In the genomic region with DNA sequence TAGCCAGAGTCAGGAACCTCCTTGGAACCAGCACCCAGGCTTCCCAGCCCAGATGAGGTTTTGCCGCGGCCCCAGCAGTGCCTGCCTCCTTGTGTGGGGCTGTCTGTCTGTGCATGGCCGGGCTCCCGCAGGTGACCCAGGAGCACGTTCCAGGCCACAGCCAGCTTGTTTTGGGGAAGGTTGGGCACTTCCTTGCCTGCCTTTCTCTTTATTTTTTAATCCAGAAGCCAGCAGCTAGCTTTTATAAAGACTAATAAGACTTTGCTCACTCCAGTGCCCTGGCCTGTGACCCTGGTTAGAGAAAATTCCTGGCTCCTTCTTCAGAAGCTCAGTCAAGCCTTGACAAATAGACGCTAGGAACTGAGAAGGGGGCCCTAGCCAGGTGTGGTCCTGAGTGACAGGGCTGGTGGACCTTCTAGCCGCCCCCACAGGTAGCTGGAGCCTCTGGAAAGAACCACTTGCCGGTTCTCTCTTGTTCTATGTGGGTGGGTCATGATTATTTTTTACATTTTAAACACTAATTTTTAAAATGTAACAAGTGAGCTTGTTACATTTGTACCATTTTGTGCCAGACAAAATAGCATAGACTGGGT, we compare ENCODE assay signal across 8 cellular contexts. TPM values are rescaled to one million over a fixed set of nuclear protein-coding genes. Genes with fewer than 3 reads are reported as not detected.
DNase-seq lines count a peak whose midpoint lies in the region; ATAC-seq lines count a peak whose summit lies in the region.

No MANE protein-coding gene starts in this region.

- H3K4me1 ChIP-seq in BLaER1 treated with 17β-estradiol and CSF1 and Interleukin-3, amounts not matched to agents 10 nM and 100 nM, result peaks cover 41 to 73% (median 63%) of the 10 kb centered on the region in 10 experiments
- H3K4me1 ChIP-seq in HUES6 (ENCODE audit: control insufficient read depth, insufficient read depth, low read length), result peaks cover 7% of the 10 kb centered on the region
- peaks cover 5 to 10% of the 10 kb centered on the region in 2 donors for H3K4me1 ChIP-seq in naive thymus-derived CD4-positive, alpha-beta T cell (ENCODE audit: control insufficient read depth in 2 of 2, insufficient read depth in 2 of 2, low read length in 2 of 2)

- H3K27me3 Mint-ChIP-seq in naive thymus-derived CD4-positive, alpha-beta T cell, result no peaks in the 10 kb centered on the region

- peak overlapping the region; percentile 76 to 93 (median 88) for H3K4me3 ChIP-seq in BLaER1 treated with 17β-estradiol and CSF1 and Interleukin-3, amounts not matched to agents 10 nM and 100 nM
- H3K4me3 ChIP-seq in HUES6 (ENCODE audit: low read depth, low read length), result peak overlapping the region; percentile 87
- peak overlapping the region; percentile 81 for H3K4me3 ChIP-seq in naive thymus-derived CD4-positive, alpha-beta T cell (ENCODE audit: low read length)

- peak overlapping the region; percentile 79 to 97 (median 93) for H3K4me2 ChIP-seq in BLaER1 treated with 17β-estradiol and CSF1 and Interleukin-3, amounts not matched to agents 10 nM and 100 nM

- peaks cover 4 to 20% (median 13%) of the 10 kb centered on the region in 5 donors for H3K36me3 Mint-ChIP-seq in naive thymus-derived CD4-positive, alpha-beta T cell

- no peaks in the 10 kb centered on the region for H3K9me3 Mint-ChIP-seq in naive thymus-derived CD4-positive, alpha-beta T cell

- H3K27me3 ChIP-seq in BLaER1 treated with 17β-estradiol and CSF1 and Interleukin-3, amounts not matched to agents 10 nM and 100 nM, result no peaks in the 10 kb centered on the region
- no peaks in the 10 kb centered on the region for H3K27me3 ChIP-seq in HUES6 (ENCODE audit: control insufficient read depth, insufficient read depth, low read length)
- no peaks in the 10 kb centered on the region for H3K27me3 ChIP-seq in naive thymus-derived CD4-positive, alpha-beta T cell (ENCODE audit: control insufficient read depth in 2 of 2, insufficient read depth in 2 of 2, low read length in 2 of 2)

- H3K4me1 Mint-ChIP-seq in naive thymus-derived CD4-positive, alpha-beta T cell, result peaks cover 27 to 54% (median 39%) of the 10 kb centered on the region in 7 donors

- H3K9me3 ChIP-seq in BLaER1 treated with 17β-estradiol and CSF1 and Interleukin-3, amounts not matched to agents 10 nM and 100 nM (replicated peaks in 1 of 11), result no peaks in the 10 kb centered on the region
- H3K9me3 ChIP-seq in HUES6 (ENCODE audit: control insufficient read depth, insufficient read depth, low read depth, low read length), result no peaks in the 10 kb centered on the region
- H3K9me3 ChIP-seq in naive thymus-derived CD4-positive, alpha-beta T cell (ENCODE audit: control insufficient read depth in 2 of 3, low read length in 3 of 3), result no peaks in the 10 kb centered on the region

- DNase-seq in caudate nucleus (lab: John Stamatoyannopoulos, UW) (no peak), DMS114 treated with DMSO at 0.1 percent for 48 hours (lab: John Stamatoyannopoulos, UW; ENCODE audit: unreplicated experiment) (no peak), kidney tubule cell (ENCODE audit: low spot score) (no peak), occipital lobe (lab: John Stamatoyannopoulos, UW) (no peak)
- DNase-seq in naive thymus-derived CD4-positive, alpha-beta T cell, result peak in 1 of 9 donors; percentile 31

- H4K20me1 ChIP-seq in BLaER1 treated with 17β-estradiol and CSF1 and Interleukin-3, amounts not matched to agents 10 nM and 100 nM, result peaks cover 0 to 18% (median 8%) of the 10 kb centered on the region in 11 experiments; a peak in 8 of 22 replicates

- CTCF ChIA-PET in naive thymus-derived CD4-positive, alpha-beta T cell (lab: Charles Lee), result interaction anchor here (0.6 to 2.4 kb wide), 7 partner anchors 11 to 1137 kb away, joined by 3 to 7 read pairs (median 4); no protein-coding TSS in a partner anchor

- ATAC-seq in naive thymus-derived CD4-positive, alpha-beta T cell, result no peak
- ATAC-seq in GM21367 (IDR thresholded peaks at IDR 0.05; ENCODE audit: unreplicated experiment), result no peak

- peak overlapping the region; percentile 55 to 96 (median 92); a peak in 21 of 22 replicates for H3K27ac ChIP-seq in BLaER1 treated with 17β-estradiol and CSF1 and Interleukin-3, amounts not matched to agents 10 nM and 100 nM
- H3K27ac ChIP-seq in HUES6 (ENCODE audit: low read depth, low read length) (no peak overlapping the region), caudate nucleus (ENCODE audit: low read depth, low read length) (peak overlapping the region; percentile 90)
- H3K27ac ChIP-seq in naive thymus-derived CD4-positive, alpha-beta T cell (ENCODE audit: low read depth, low read length), result peak overlapping the region; percentile 62

- peaks cover 23 to 29% (median 26%) of the 10 kb centered on the region in 11 experiments for H3K36me3 ChIP-seq in BLaER1 treated with 17β-estradiol and CSF1 and Interleukin-3, amounts not matched to agents 10 nM and 100 nM
- H3K36me3 ChIP-seq in HUES6 (ENCODE audit: control insufficient read depth, insufficient read depth, low read length), result peaks cover 19% of the 10 kb centered on the region
- H3K36me3 ChIP-seq in naive thymus-derived CD4-positive, alpha-beta T cell (ENCODE audit: control insufficient read depth in 2 of 3, insufficient read depth in 3 of 3, low read length in 3 of 3), result peaks cover 0 to 4% (median 0%) of the 10 kb centered on the region in 3 experiments

- peak overlapping the region; percentile 70 to 94 (median 85) for H3K27ac Mint-ChIP-seq in naive thymus-derived CD4-positive, alpha-beta T cell

- peak overlapping the region; percentile 85 to 97 (median 94) for H3K4me3 Mint-ChIP-seq in naive thymus-derived CD4-positive, alpha-beta T cell

- POLR2A ChIA-PET in naive thymus-derived CD4-positive, alpha-beta T cell (lab: Charles Lee), result interaction anchor here (0.6 to 1.3 kb wide), 4 partner anchors 57 to 435 kb away, joined by 3 read pairs; no protein-coding TSS in a partner anchor

- H3K9ac ChIP-seq in BLaER1 treated with 17β-estradiol and CSF1 and Interleukin-3, amounts not matched to agents 10 nM and 100 nM, result peak overlapping the region; percentile 84 to 96 (median 93)
- peak overlapping the region; percentile 77 for H3K9ac ChIP-seq in HUES6 (ENCODE audit: low read length)

- intact Hi-C loops in naive thymus-derived CD4-positive, alpha-beta T cell (cut with micrococcal nuclease), result loop anchor here (1.0 to 10.0 kb wide), 9 partner anchors 57 to 1035 kb away; a partner anchor contains a TSS

RNA-seq across cellular contexts. Expression of a gene that starts 0.8 kb away (rescaled TPM):
- 1 to 10 TPM; 3.5 to 7.2 (median 5.1) TPM for total RNA-seq in naive thymus-derived CD4-positive, alpha-beta T cell
- 10 to 100 TPM in 1 of 2 donors, 1 to 10 TPM in 1; 4.8 to 11.2 TPM for polyA plus RNA-seq in naive thymus-derived CD4-positive, alpha-beta T cell
- total RNA-seq in occipital lobe, result 0.78 TPM
